1 cellular context compared by ENCODE assay signal in the genomic region with DNA sequence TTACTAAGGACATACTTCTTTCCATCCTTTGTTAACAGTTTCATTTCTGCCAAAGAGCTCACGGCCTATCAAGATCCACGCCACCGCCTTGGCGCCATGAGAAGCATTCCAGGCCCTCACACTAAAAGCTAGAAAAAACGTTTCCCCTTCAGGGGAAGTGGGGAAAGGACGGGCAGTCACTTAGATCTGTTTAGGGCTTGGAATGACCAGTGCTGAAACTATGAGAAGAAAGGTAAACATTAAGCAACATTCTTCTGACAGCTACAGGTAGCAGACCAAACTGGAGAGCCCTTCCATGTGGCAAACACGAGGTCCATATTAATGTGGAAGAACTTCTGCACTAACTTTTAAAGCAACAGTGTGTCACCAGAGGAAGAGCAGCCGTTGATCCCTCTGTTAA.
TF ChIP-seq lines count a peak whose summit lies in the region.

No MANE protein-coding gene starts in this region.

TF ChIP-seq in HepG2, 621 proteins besides CTCF, POLR2A, EP300 and RAD21 (continued from another document):
- TF ChIP-seq, protein P1, sequence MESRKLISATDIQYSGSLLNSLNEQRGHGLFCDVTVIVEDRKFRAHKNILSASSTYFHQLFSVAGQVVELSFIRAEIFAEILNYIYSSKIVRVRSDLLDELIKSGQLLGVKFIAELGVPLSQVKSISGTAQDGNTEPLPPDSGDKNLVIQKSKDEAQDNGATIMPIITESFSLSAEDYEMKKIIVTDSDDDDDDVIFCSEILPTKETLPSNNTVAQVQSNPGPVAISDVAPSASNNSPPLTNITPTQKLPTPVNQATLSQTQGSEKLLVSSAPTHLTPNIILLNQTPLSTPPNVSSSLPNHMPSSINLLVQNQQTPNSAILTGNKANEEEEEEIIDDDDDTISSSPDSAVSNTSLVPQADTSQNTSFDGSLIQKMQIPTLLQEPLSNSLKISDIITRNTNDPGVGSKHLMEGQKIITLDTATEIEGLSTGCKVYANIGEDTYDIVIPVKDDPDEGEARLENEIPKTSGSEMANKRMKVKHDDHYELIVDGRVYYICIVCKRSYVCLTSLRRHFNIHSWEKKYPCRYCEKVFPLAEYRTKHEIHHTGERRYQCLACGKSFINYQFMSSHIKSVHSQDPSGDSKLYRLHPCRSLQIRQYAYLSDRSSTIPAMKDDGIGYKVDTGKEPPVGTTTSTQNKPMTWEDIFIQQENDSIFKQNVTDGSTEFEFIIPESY (CRISPR knock-in tag; IDR thresholded peaks at IDR 0.05) = peak; percentile 82
- TF ChIP-seq FOXA3 (CRISPR knock-in tag; IDR thresholded peaks at IDR 0.05) (peak; percentile 69), FOXP1 (IDR thresholded peaks at IDR 0.05) (no peak), FOXP1 (CRISPR knock-in tag; IDR thresholded peaks at IDR 0.05) (peak; percentile 18; the same call in 1 of the 2 replicates), NFYC (CRISPR knock-in tag; IDR thresholded peaks at IDR 0.05) (no peak), SAP130 (CRISPR knock-in tag; IDR thresholded peaks at IDR 0.05; ENCODE audit: low read depth) (peak; percentile 79), NR3C1 (CRISPR knock-in tag; IDR thresholded peaks at IDR 0.05) (no peak), ZNF317 (CRISPR knock-in tag; IDR thresholded peaks at IDR 0.05) (no peak), CEBPG (CRISPR knock-in tag; IDR thresholded peaks at IDR 0.05) (peak; percentile 82), ZC3H13 (CRISPR knock-in tag; IDR thresholded peaks at IDR 0.05) (no peak), RXRB (CRISPR knock-in tag; IDR thresholded peaks at IDR 0.05; ENCODE audit: borderline replicate concordance) (0 out of 2 replicates have a peak, but pooled peaks have one; percentile 21), PLRG1 (conservative IDR thresholded peaks at IDR 0.05) (no peak), ZNF616 (CRISPR knock-in tag; IDR thresholded peaks at IDR 0.05; ENCODE audit: low read depth) (no peak), ZNF558 (CRISPR knock-in tag; IDR thresholded peaks at IDR 0.05; ENCODE audit: borderline replicate concordance) (no peak), HMG20A (CRISPR knock-in tag; IDR thresholded peaks at IDR 0.05; ENCODE audit: borderline replicate concordance) (peak; percentile 16; the same call in 1 of the 2 replicates), SALL1 (CRISPR knock-in tag; IDR thresholded peaks at IDR 0.05) (peak; percentile 45; the same call in 1 of the 2 replicates), ZNF792 (CRISPR knock-in tag; IDR thresholded peaks at IDR 0.05) (peak; percentile 21; the same call in 1 of the 2 replicates), MED1 (CRISPR knock-in tag; IDR thresholded peaks at IDR 0.05) (peak; percentile 36; the same call in 1 of the 2 replicates), ZNF644 (CRISPR knock-in tag; IDR thresholded peaks at IDR 0.05; ENCODE audit: low read depth) (peak; percentile 51; the same call in 1 of the 2 replicates), ELF3 (CRISPR knock-in tag; IDR thresholded peaks at IDR 0.05) (peak; percentile 43), PAX8 (CRISPR knock-in tag; IDR thresholded peaks at IDR 0.05; ENCODE audit: borderline replicate concordance) (no peak), SNAI1 (CRISPR knock-in tag; IDR thresholded peaks at IDR 0.05; ENCODE audit: borderline replicate concordance) (no peak), ZNF34 (CRISPR knock-in tag; IDR thresholded peaks at IDR 0.05; ENCODE audit: borderline replicate concordance) (no peak), CEBPB (IDR thresholded peaks at IDR 0.05; ENCODE audit: borderline replicate concordance, low read depth, low read length) (peak; percentile 68; the same call in 1 of the 2 replicates)
- TF ChIP-seq, protein P2, sequence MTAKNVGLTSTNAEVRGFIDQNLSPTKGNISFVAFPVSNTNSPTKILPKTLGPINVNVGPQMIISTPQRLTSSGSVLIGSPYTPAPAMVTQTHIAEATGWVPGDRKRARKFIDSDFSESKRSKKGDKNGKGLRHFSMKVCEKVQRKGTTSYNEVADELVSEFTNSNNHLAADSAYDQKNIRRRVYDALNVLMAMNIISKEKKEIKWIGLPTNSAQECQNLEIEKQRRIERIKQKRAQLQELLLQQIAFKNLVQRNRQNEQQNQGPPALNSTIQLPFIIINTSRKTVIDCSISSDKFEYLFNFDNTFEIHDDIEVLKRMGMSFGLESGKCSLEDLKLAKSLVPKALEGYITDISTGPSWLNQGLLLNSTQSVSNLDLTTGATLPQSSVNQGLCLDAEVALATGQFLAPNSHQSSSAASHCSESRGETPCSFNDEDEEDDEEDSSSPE (CRISPR knock-in tag; IDR thresholded peaks at IDR 0.05) = peak; percentile 24; the same call in 1 of the 2 replicates
- TF ChIP-seq, protein P3, sequence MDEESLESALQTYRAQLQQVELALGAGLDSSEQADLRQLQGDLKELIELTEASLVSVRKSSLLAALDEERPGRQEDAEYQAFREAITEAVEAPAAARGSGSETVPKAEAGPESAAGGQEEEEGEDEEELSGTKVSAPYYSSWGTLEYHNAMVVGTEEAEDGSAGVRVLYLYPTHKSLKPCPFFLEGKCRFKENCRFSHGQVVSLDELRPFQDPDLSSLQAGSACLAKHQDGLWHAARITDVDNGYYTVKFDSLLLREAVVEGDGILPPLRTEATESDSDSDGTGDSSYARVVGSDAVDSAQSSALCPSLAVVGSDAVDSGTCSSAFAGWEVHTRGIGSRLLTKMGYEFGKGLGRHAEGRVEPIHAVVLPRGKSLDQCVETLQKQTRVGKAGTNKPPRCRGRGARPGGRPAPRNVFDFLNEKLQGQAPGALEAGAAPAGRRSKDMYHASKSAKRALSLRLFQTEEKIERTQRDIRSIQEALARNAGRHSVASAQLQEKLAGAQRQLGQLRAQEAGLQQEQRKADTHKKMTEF (CRISPR knock-in tag; IDR thresholded peaks at IDR 0.05) = 0 out of 2 replicates have a peak, but pooled peaks have one; percentile 19
- TF ChIP-seq, protein P4, sequence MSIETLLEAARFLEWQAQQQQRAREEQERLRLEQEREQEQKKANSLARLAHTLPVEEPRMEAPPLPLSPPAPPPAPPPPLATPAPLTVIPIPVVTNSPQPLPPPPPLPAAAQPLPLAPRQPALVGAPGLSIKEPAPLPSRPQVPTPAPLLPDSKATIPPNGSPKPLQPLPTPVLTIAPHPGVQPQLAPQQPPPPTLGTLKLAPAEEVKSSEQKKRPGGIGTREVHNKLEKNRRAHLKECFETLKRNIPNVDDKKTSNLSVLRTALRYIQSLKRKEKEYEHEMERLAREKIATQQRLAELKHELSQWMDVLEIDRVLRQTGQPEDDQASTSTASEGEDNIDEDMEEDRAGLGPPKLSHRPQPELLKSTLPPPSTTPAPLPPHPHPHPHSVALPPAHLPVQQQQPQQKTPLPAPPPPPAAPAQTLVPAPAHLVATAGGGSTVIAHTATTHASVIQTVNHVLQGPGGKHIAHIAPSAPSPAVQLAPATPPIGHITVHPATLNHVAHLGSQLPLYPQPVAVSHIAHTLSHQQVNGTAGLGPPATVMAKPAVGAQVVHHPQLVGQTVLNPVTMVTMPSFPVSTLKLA (IDR thresholded peaks at IDR 0.05) = peak; percentile 47
- TF ChIP-seq, protein P5, sequence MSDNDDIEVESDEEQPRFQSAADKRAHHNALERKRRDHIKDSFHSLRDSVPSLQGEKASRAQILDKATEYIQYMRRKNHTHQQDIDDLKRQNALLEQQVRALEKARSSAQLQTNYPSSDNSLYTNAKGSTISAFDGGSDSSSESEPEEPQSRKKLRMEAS (IDR thresholded peaks at IDR 0.05) = peak; percentile 85
- TF ChIP-seq, protein P6, sequence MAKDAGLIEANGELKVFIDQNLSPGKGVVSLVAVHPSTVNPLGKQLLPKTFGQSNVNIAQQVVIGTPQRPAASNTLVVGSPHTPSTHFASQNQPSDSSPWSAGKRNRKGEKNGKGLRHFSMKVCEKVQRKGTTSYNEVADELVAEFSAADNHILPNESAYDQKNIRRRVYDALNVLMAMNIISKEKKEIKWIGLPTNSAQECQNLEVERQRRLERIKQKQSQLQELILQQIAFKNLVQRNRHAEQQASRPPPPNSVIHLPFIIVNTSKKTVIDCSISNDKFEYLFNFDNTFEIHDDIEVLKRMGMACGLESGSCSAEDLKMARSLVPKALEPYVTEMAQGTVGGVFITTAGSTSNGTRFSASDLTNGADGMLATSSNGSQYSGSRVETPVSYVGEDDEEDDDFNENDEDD (CRISPR knock-in tag; IDR thresholded peaks at IDR 0.05; ENCODE audit: borderline replicate concordance) = peak; percentile 26; the same call in 1 of the 2 replicates
- TF ChIP-seq, protein P7, sequence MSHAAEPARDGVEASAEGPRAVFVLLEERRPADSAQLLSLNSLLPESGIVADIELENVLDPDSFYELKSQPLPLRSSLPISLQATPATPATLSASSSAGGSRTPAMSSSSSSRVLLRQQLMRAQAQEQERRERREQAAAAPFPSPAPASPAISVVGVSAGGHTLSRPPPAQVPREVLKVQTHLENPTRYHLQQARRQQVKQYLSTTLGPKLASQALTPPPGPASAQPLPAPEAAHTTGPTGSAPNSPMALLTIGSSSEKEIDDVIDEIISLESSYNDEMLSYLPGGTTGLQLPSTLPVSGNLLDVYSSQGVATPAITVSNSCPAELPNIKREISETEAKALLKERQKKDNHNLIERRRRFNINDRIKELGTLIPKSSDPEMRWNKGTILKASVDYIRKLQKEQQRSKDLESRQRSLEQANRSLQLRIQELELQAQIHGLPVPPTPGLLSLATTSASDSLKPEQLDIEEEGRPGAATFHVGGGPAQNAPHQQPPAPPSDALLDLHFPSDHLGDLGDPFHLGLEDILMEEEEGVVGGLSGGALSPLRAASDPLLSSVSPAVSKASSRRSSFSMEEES (CRISPR knock-in tag; IDR thresholded peaks at IDR 0.05) = 0 out of 2 replicates have a peak, but pooled peaks have one; percentile 45
TF ChIP-seq in HepG2: peak in this region for 26.
